In genomic region chr2:234401376-234401775, GRCh38 we compare ENCODE assay signal across 1 cellular context.
TF ChIP-seq lines count a peak whose summit lies in the region.

No MANE protein-coding gene starts in this region.

TF ChIP-seq in neural cell, 6 proteins besides CTCF, POLR2A, EP300 and RAD21 (continued from another document):
- TF ChIP-seq EZH2 (IDR thresholded peaks at IDR 0.05; ENCODE audit: borderline replicate concordance, insufficient read depth, low read length, poor library complexity, severe bottlenecking) = no peak
- peak; percentile 11 for TF ChIP-seq POLR2AphosphoS5 (IDR thresholded peaks at IDR 0.05)
- TF ChIP-seq TAF1 (IDR thresholded peaks at IDR 0.05; ENCODE audit: low read depth) = no peak
- no peak for TF ChIP-seq MXI1 (conservative IDR thresholded peaks at IDR 0.05; ENCODE audit: poor library complexity, severe bottlenecking)
